1 cellular context compared by ENCODE assay signal in genomic region chrX:73943572-73943899, GRCh38.
TF ChIP-seq lines count a peak whose summit lies in the region.

No MANE protein-coding gene starts in this region.

TF ChIP-seq in H1, 55 proteins besides CTCF, POLR2A, EP300 and RAD21:
- no peak for TF ChIP-seq RXRA (IDR thresholded peaks at IDR 0.05; ENCODE audit: insufficient read depth, low read depth, low read length)
- TF ChIP-seq SUZ12 (IDR thresholded peaks at IDR 0.05; ENCODE audit: low read length): no peak
- TF ChIP-seq, protein P1, sequence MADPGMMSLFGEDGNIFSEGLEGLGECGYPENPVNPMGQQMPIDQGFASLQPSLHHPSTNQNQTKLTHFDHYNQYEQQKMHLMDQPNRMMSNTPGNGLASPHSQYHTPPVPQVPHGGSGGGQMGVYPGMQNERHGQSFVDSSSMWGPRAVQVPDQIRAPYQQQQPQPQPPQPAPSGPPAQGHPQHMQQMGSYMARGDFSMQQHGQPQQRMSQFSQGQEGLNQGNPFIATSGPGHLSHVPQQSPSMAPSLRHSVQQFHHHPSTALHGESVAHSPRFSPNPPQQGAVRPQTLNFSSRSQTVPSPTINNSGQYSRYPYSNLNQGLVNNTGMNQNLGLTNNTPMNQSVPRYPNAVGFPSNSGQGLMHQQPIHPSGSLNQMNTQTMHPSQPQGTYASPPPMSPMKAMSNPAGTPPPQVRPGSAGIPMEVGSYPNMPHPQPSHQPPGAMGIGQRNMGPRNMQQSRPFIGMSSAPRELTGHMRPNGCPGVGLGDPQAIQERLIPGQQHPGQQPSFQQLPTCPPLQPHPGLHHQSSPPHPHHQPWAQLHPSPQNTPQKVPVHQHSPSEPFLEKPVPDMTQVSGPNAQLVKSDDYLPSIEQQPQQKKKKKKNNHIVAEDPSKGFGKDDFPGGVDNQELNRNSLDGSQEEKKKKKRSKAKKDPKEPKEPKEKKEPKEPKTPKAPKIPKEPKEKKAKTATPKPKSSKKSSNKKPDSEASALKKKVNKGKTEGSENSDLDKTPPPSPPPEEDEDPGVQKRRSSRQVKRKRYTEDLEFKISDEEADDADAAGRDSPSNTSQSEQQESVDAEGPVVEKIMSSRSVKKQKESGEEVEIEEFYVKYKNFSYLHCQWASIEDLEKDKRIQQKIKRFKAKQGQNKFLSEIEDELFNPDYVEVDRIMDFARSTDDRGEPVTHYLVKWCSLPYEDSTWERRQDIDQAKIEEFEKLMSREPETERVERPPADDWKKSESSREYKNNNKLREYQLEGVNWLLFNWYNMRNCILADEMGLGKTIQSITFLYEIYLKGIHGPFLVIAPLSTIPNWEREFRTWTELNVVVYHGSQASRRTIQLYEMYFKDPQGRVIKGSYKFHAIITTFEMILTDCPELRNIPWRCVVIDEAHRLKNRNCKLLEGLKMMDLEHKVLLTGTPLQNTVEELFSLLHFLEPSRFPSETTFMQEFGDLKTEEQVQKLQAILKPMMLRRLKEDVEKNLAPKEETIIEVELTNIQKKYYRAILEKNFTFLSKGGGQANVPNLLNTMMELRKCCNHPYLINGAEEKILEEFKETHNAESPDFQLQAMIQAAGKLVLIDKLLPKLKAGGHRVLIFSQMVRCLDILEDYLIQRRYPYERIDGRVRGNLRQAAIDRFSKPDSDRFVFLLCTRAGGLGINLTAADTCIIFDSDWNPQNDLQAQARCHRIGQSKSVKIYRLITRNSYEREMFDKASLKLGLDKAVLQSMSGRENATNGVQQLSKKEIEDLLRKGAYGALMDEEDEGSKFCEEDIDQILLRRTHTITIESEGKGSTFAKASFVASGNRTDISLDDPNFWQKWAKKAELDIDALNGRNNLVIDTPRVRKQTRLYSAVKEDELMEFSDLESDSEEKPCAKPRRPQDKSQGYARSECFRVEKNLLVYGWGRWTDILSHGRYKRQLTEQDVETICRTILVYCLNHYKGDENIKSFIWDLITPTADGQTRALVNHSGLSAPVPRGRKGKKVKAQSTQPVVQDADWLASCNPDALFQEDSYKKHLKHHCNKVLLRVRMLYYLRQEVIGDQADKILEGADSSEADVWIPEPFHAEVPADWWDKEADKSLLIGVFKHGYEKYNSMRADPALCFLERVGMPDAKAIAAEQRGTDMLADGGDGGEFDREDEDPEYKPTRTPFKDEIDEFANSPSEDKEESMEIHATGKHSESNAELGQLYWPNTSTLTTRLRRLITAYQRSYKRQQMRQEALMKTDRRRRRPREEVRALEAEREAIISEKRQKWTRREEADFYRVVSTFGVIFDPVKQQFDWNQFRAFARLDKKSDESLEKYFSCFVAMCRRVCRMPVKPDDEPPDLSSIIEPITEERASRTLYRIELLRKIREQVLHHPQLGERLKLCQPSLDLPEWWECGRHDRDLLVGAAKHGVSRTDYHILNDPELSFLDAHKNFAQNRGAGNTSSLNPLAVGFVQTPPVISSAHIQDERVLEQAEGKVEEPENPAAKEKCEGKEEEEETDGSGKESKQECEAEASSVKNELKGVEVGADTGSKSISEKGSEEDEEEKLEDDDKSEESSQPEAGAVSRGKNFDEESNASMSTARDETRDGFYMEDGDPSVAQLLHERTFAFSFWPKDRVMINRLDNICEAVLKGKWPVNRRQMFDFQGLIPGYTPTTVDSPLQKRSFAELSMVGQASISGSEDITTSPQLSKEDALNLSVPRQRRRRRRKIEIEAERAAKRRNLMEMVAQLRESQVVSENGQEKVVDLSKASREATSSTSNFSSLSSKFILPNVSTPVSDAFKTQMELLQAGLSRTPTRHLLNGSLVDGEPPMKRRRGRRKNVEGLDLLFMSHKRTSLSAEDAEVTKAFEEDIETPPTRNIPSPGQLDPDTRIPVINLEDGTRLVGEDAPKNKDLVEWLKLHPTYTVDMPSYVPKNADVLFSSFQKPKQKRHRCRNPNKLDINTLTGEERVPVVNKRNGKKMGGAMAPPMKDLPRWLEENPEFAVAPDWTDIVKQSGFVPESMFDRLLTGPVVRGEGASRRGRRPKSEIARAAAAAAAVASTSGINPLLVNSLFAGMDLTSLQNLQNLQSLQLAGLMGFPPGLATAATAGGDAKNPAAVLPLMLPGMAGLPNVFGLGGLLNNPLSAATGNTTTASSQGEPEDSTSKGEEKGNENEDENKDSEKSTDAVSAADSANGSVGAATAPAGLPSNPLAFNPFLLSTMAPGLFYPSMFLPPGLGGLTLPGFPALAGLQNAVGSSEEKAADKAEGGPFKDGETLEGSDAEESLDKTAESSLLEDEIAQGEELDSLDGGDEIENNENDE (IDR thresholded peaks at IDR 0.05; ENCODE audit: insufficient replicate concordance, low read length): no peak
- TF ChIP-seq ZNF274 (IDR thresholded peaks at IDR 0.05; ENCODE audit: borderline replicate concordance, extremely low read depth, low read length): no peak
- TF ChIP-seq RFX5 (IDR thresholded peaks at IDR 0.05; ENCODE audit: borderline replicate concordance, low read depth, low read length): no peak
- no peak for TF ChIP-seq BACH1 (IDR thresholded peaks at IDR 0.05; ENCODE audit: low read length)
- no peak for TF ChIP-seq JUN (IDR thresholded peaks at IDR 0.05; ENCODE audit: low read depth, low read length)
- TF ChIP-seq NANOG (IDR thresholded peaks at IDR 0.05; ENCODE audit: insufficient read depth, low read depth, low read length, poor library complexity, severe bottlenecking): no peak
- no peak for TF ChIP-seq NRF1 (IDR thresholded peaks at IDR 0.05; ENCODE audit: low read depth, low read length)
- no peak for TF ChIP-seq SP4 (IDR thresholded peaks at IDR 0.05; ENCODE audit: low read length)
- TF ChIP-seq CTBP2 (IDR thresholded peaks at IDR 0.05; ENCODE audit: borderline replicate concordance, insufficient read depth, insufficient read length, low read length): no peak
- TF ChIP-seq TAF1 (IDR thresholded peaks at IDR 0.05; ENCODE audit: low read depth, low read length): no peak
- TF ChIP-seq CEBPB (IDR thresholded peaks at IDR 0.05; ENCODE audit: low read depth, low read length): no peak
- TF ChIP-seq KDM5A (IDR thresholded peaks at IDR 0.05; ENCODE audit: low read length): no peak
- TF ChIP-seq RNF2 (IDR thresholded peaks at IDR 0.05; ENCODE audit: borderline replicate concordance, low read depth, low read length, missing control alignments, poor library complexity, severe bottlenecking): no peak
- TF ChIP-seq MAFK (IDR thresholded peaks at IDR 0.05; ENCODE audit: low read depth, low read length): no peak
- TF ChIP-seq, protein P2, sequence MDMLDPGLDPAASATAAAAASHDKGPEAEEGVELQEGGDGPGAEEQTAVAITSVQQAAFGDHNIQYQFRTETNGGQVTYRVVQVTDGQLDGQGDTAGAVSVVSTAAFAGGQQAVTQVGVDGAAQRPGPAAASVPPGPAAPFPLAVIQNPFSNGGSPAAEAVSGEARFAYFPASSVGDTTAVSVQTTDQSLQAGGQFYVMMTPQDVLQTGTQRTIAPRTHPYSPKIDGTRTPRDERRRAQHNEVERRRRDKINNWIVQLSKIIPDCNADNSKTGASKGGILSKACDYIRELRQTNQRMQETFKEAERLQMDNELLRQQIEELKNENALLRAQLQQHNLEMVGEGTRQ (IDR thresholded peaks at IDR 0.05; ENCODE audit: low read length): no peak
- no peak for TF ChIP-seq TCF12 (IDR thresholded peaks at IDR 0.05; ENCODE audit: low read depth, low read length)
- TF ChIP-seq HDAC2 (IDR thresholded peaks at IDR 0.05; ENCODE audit: borderline replicate concordance in 1 of 2, low read depth in 2 of 2, low read length in 2 of 2): no peak
- TF ChIP-seq E2F6 (IDR thresholded peaks at IDR 0.05): no peak
